9 cellular contexts compared by ENCODE assay signal in genomic region chr5:154603978-154604679, GRCh38.
A peak's percentile ranks its signal among the peaks of the same experiment; 100 is the strongest.
DNase-seq lines count a peak whose midpoint lies in the region; ATAC-seq, FAIRE-seq and TF ChIP-seq lines count a peak whose summit lies in the region.
"Had no signal": no experiment of that assay in that cellular context is flagged by ENCODE, and none has a peak within 500 bp of the region (broad histone marks: within the 10 kb centered on the region; RNA-seq: fewer than 3 reads in every experiment).

No MANE protein-coding gene starts in this region.

- ATAC-seq in Panc1 (peak; percentile 59), gastroesophageal sphincter (peak; percentile 48), pancreas (peak in 2 of 4 donors; percentile 40 to 59), GM21367 (IDR thresholded peaks at IDR 0.05; ENCODE audit: unreplicated experiment) (no peak)

- H3K27me3 ChIP-seq in Panc1 (ENCODE audit: control insufficient read depth, insufficient read depth, low read length) (no peaks in the 10 kb centered on the region), gastroesophageal sphincter (peaks cover 46% of the 10 kb centered on the region), pancreas (peaks cover 0 to 3% (median 0%) of the 10 kb centered on the region in 4 donors), ovary (no peaks in the 10 kb centered on the region)

- in situ Hi-C loops in Panc1 (cut with HindIII; ENCODE audit: low pct_unique_long_range_greater_than_20kb, low sequenced_read_pairs), result no loop called here

- 0 to 2% methylated on average over 3 to 13 of the region's 20 CpGs for WGBS in gastroesophageal sphincter (ENCODE audit: low coverage in 1 of 2), 2 donors
- WGBS in pancreas, 2 donors, result 13% methylated on average over 20 of the region's 20 CpGs
- 4 to 6% (median 6%) methylated on average over 20 of the region's 20 CpGs for WGBS in ovary, 3 donors

- no peak for TF ChIP-seq CTCF in Panc1 (IDR thresholded peaks at IDR 0.05)
- no peak for TF ChIP-seq CTCF in gastroesophageal sphincter (IDR thresholded peaks at IDR 0.05)
- TF ChIP-seq CTCF in pancreas (IDR thresholded peaks at IDR 0.05), result no peak
- TF ChIP-seq CTCF in ovary (IDR thresholded peaks at IDR 0.05), result no peak

- H3K4me1 ChIP-seq in Panc1 (ENCODE audit: control insufficient read depth, insufficient read depth, low read length) (0 out of 2 replicates have a peak, but pooled peaks cover 6% of the 10 kb centered on the region), gastroesophageal sphincter (peaks cover 0 to 7% (median 3%) of the 10 kb centered on the region in 3 donors), pancreas (no peaks in the 10 kb centered on the region), ovary (ENCODE audit: insufficient read depth) (no peaks in the 10 kb centered on the region)

- no TSS peak for BruUV-seq in Panc1 (replicated peaks; lab: Mats Ljungman, UMichigan)

- H3K36me3 ChIP-seq in Panc1 (ENCODE audit: control insufficient read depth, insufficient read depth, low read length) (no peaks in the 10 kb centered on the region), gastroesophageal sphincter (no peaks in the 10 kb centered on the region), pancreas (no peaks in the 10 kb centered on the region), ovary (no peaks in the 10 kb centered on the region)

- H3K4me3 ChIP-seq in Panc1 (ENCODE audit: low read depth in 2 of 2, low read length in 2 of 2) (0 out of 4 replicates have a peak overlapping the region, but pooled peaks of 1 of the 2 experiments have one; percentile 2), gastroesophageal sphincter (peak overlapping the region in 1 of 2 donors; percentile 7), pancreas (no peak overlapping the region), ovary (no peak overlapping the region)

- POLR2A ChIA-PET in Panc1 (lab: Charles Lee), result no interaction called here

- CTCF ChIA-PET in Panc1 (lab: Charles Lee), result interaction anchor here (0.6 to 0.7 kb wide), 3 partner anchors 83 to 154 kb away, joined by 3 to 6 read pairs (median 3); no protein-coding TSS in a partner anchor

- TF ChIP-seq EP300 in gastroesophageal sphincter (IDR thresholded peaks at IDR 0.05) (no peak), ovary (IDR thresholded peaks at IDR 0.05) (no peak)

- TF ChIP-seq POLR2A in gastroesophageal sphincter (IDR thresholded peaks at IDR 0.05) (no peak), ovary (IDR thresholded peaks at IDR 0.05) (no peak)

- DNase-seq in EL, result peak; percentile 47
- no peak for DNase-seq in Panc1 (ENCODE audit: low read depth, low spot score)
- DNase-seq in pancreas, result peak in 4 of 6 donors; percentile 7 to 66 (median 26)
- DNase-seq in activated T-cell treated with anti-CD3 and anti-CD28 coated beads for 4 hours, result no peak
- DNase-seq in ovary, result no peak
- no peak for DNase-seq in NCI-H128 (lab: John Stamatoyannopoulos, UW; ENCODE audit: unreplicated experiment)
- DNase-seq: activated B cell treated with CpG ODN at 0.5 μM for 24 hours had no signal

- H3K9me3 ChIP-seq in Panc1 (ENCODE audit: control insufficient read depth, insufficient read depth, low read depth, low read length), result no peaks in the 10 kb centered on the region
- H3K9me3 ChIP-seq in gastroesophageal sphincter, result no peaks in the 10 kb centered on the region
- H3K9me3 ChIP-seq in pancreas, result no peaks in the 10 kb centered on the region
- no peaks in the 10 kb centered on the region for H3K9me3 ChIP-seq in ovary

- H3K27ac ChIP-seq in Panc1 (ENCODE audit: low read length) (no peak overlapping the region), gastroesophageal sphincter (no peak overlapping the region), pancreas (no peak overlapping the region), ovary (no peak overlapping the region)

- no peak for FAIRE-seq in pancreas (lab: Jason Lieb, UNC)

- intact Hi-C loops in Panc1 (cut with micrococcal nuclease; ENCODE audit: unreplicated experiment), result loop anchor here (10.0 kb wide), 1 partner anchor 629 kb away; no protein-coding TSS in a partner anchor
- intact Hi-C loops in pancreas (cut with DNase I), result loop anchor here in 1 of 3 donors (10.0 kb wide), 1 partner anchor 139 kb away; no protein-coding TSS in a partner anchor
- intact Hi-C loops in ovary (cut with DNase I), result no loop called here

Comparison
In these comparisons a context has a peak if more than half of its experiments do, and no peak if none do; other contexts are left out.
1. DNase-seq: peak in EL (single experiment) and pancreas (4 of 6); none in Panc1 (single experiment), activated T-cell treated with anti-CD3 and anti-CD28 coated beads for 4 hours (single experiment), ovary (0 of 5) and NCI-H128 (single experiment).